8 cellular contexts compared by ENCODE assay signal in genomic region chr1:184945678-184946412, GRCh38. TPM values are rescaled to one million over a fixed set of nuclear protein-coding genes. Genes with fewer than 3 reads are reported as not detected.
A peak's percentile ranks its signal among the peaks of the same experiment; 100 is the strongest.
DNase-seq lines count a peak whose midpoint lies in the region; ATAC-seq, FAIRE-seq and TF ChIP-seq lines count a peak whose summit lies in the region.

No MANE protein-coding gene starts in this region.

- in situ Hi-C loops in ACHN (cut with HindIII; ENCODE audit: low pct_ligation_motif_present, low pct_unique_long_range_greater_than_20kb, low sequenced_read_pairs) = no loop called here

- H3K36me3 ChIP-seq in lower lobe of right lung = no peaks in the 10 kb centered on the region

- H3K9me3 ChIP-seq in lower lobe of right lung = no peaks in the 10 kb centered on the region

- FAIRE-seq in H54 (lab: Jason Lieb, UNC) = peak; percentile 30

- no peaks in the 10 kb centered on the region for H3K27me3 ChIP-seq in lower lobe of right lung (ENCODE audit: low read depth)

- H3K27ac ChIP-seq in lower lobe of right lung = no peak overlapping the region

- TF ChIP-seq CTCF in lower lobe of right lung (IDR thresholded peaks at IDR 0.05) = no peak

- TF ChIP-seq POLR2A in H54 (IDR thresholded peaks at IDR 0.05; ENCODE audit: low read depth, low read length) = no peak

- peaks cover 33% of the 10 kb centered on the region for H3K4me1 ChIP-seq in lower lobe of right lung

- intact Hi-C loops in lower lobe of right lung (cut with DNase I) = no loop called here

- ATAC-seq in lower lobe of right lung = peak; percentile 55 to 68
- ATAC-seq in GM19397 (IDR thresholded peaks at IDR 0.05; ENCODE audit: unreplicated experiment) = no peak
- ATAC-seq in HG02973 (IDR thresholded peaks at IDR 0.05; ENCODE audit: unreplicated experiment) = no peak

- H3K4me3 ChIP-seq in lower lobe of right lung = no peak overlapping the region

- DNase-seq in DMS 273 (lab: John Stamatoyannopoulos, UW; ENCODE audit: unreplicated experiment) (peak; percentile 85), H54 (ENCODE audit: insufficient read length, low spot score) (no peak), OCI-M1 (lab: John Stamatoyannopoulos, UW) (peak; percentile 79), lower lobe of right lung (no peak), HK-2 (ENCODE audit: unreplicated experiment) (no peak), ACHN (no peak)

RNA-seq across cellular contexts. Expression of gene NIBAN1, which starts 28.5 kb away (rescaled TPM):
- 44.8 TPM for total RNA-seq in lower lobe of right lung

Comparison
In these comparisons a context has a peak if more than half of its experiments do, and no peak if none do; other contexts are left out.
1. DNase-seq: peak in DMS 273 (single experiment) and OCI-M1 (single experiment); none in H54 (single experiment), lower lobe of right lung (single experiment), HK-2 (single experiment) and ACHN (single experiment).
2. ATAC-seq: peak in lower lobe of right lung (2 of 2); none in GM19397 (single experiment) and HG02973 (single experiment).